1 cellular context compared by ENCODE assay signal in genomic region chr3:194134757-194135515, GRCh38.
TF ChIP-seq lines count a peak whose summit lies in the region.

No MANE protein-coding gene starts in this region.

TF ChIP-seq in HepG2, 621 proteins besides CTCF, POLR2A, EP300 and RAD21 (continued from another document and continues in another):
- TF ChIP-seq MAZ (IDR thresholded peaks at IDR 0.05; ENCODE audit: borderline replicate concordance, low read depth, low read length) = peak; percentile 98
- TF ChIP-seq MAZ (CRISPR knock-in tag; IDR thresholded peaks at IDR 0.05; ENCODE audit: low read depth) = peak; percentile 98
- no peak for TF ChIP-seq CCAR2 (optimal IDR thresholded peaks at IDR 0.05; ENCODE audit: low read depth, low read length)
- no peak for TF ChIP-seq ZNF660 (CRISPR knock-in tag; IDR thresholded peaks at IDR 0.05; ENCODE audit: borderline replicate concordance, low read depth)
- TF ChIP-seq NFYB (CRISPR knock-in tag; IDR thresholded peaks at IDR 0.05) = peak; percentile 48
- TF ChIP-seq ZNF841 (CRISPR knock-in tag; IDR thresholded peaks at IDR 0.05; ENCODE audit: borderline replicate concordance) = 0 out of 2 replicates have a peak, but pooled peaks have one; percentile 35
- TF ChIP-seq TEAD3 (CRISPR knock-in tag; optimal IDR thresholded peaks at IDR 0.05; ENCODE audit: borderline replicate concordance) = peak; percentile 85
- TF ChIP-seq JUND (CRISPR knock-in tag; IDR thresholded peaks at IDR 0.05) = peak; percentile 36; the same call in 1 of the 2 replicates
- TF ChIP-seq FOXK2 (IDR thresholded peaks at IDR 0.05) = peak; percentile 90
- TF ChIP-seq ZNF414 (CRISPR knock-in tag; IDR thresholded peaks at IDR 0.05) = peak; percentile 60
- TF ChIP-seq ELK4 (CRISPR knock-in tag; IDR thresholded peaks at IDR 0.05; ENCODE audit: borderline replicate concordance) = no peak
- peak; percentile 72; the same call in 1 of the 2 replicates for TF ChIP-seq GFI1 (CRISPR knock-in tag; IDR thresholded peaks at IDR 0.05; ENCODE audit: borderline replicate concordance)
- no peak for TF ChIP-seq IRF1 (CRISPR knock-in tag; IDR thresholded peaks at IDR 0.05; ENCODE audit: low read depth)
- peak; percentile 93 for TF ChIP-seq ZNF792 (CRISPR knock-in tag; IDR thresholded peaks at IDR 0.05)
- TF ChIP-seq KLF12 (CRISPR knock-in tag; IDR thresholded peaks at IDR 0.05; ENCODE audit: borderline replicate concordance) = peak; percentile 57; the same call in 1 of the 2 replicates
- TF ChIP-seq SALL2 (CRISPR knock-in tag; IDR thresholded peaks at IDR 0.05) = peak; percentile 54; the same call in 1 of the 2 replicates
- peak; percentile 97 for TF ChIP-seq SKIL (CRISPR knock-in tag; IDR thresholded peaks at IDR 0.05; ENCODE audit: borderline replicate concordance)
- TF ChIP-seq MBNL3 (CRISPR knock-in tag; conservative IDR thresholded peaks at IDR 0.05) = no peak
- TF ChIP-seq ZNF564 (CRISPR knock-in tag; IDR thresholded peaks at IDR 0.05) = peak; percentile 70; the same call in 1 of the 2 replicates
- TF ChIP-seq ETV6 (CRISPR knock-in tag; conservative IDR thresholded peaks at IDR 0.05) = 0 out of 2 replicates have a peak, but pooled peaks have one; percentile 24
- TF ChIP-seq CEBPG (CRISPR knock-in tag; IDR thresholded peaks at IDR 0.05) = 0 out of 2 replicates have a peak, but pooled peaks have one; percentile 18
- TF ChIP-seq ZNF17 (CRISPR knock-in tag; IDR thresholded peaks at IDR 0.05) = 0 out of 2 replicates have a peak, but pooled peaks have one; percentile 47
- TF ChIP-seq ZFYVE20 (CRISPR knock-in tag; IDR thresholded peaks at IDR 0.05; ENCODE audit: borderline replicate concordance, low read depth) = no peak
- peak; percentile 49 for TF ChIP-seq SKI (IDR thresholded peaks at IDR 0.05; ENCODE audit: partially characterized antibody)
- TF ChIP-seq NFKBIZ (CRISPR knock-in tag; IDR thresholded peaks at IDR 0.05) = no peak
- peak; percentile 76; the same call in 1 of the 2 replicates for TF ChIP-seq NCOR1 (IDR thresholded peaks at IDR 0.05; ENCODE audit: borderline replicate concordance, low read length)
- peak; percentile 95 for TF ChIP-seq CSRNP1 (CRISPR knock-in tag; IDR thresholded peaks at IDR 0.05)
- TF ChIP-seq ZNF891 (CRISPR knock-in tag; IDR thresholded peaks at IDR 0.05) = no peak
- TF ChIP-seq FOXC1 (CRISPR knock-in tag; IDR thresholded peaks at IDR 0.05; ENCODE audit: borderline replicate concordance) = peak; percentile 92; the same call in 1 of the 2 replicates
- TF ChIP-seq IKZF5 (CRISPR knock-in tag; IDR thresholded peaks at IDR 0.05) = peak; percentile 85
- no peak for TF ChIP-seq ZNF33B (CRISPR knock-in tag; IDR thresholded peaks at IDR 0.05)
- TF ChIP-seq DRAP1 (CRISPR knock-in tag; IDR thresholded peaks at IDR 0.05) = peak; percentile 50
- no peak; the same call in 1 of the 2 replicates for TF ChIP-seq ZNF552 (CRISPR knock-in tag; IDR thresholded peaks at IDR 0.05; ENCODE audit: borderline replicate concordance)
- TF ChIP-seq REPIN1 (CRISPR knock-in tag; IDR thresholded peaks at IDR 0.05; ENCODE audit: borderline replicate concordance, low read depth) = peak; percentile 85
- TF ChIP-seq TFDP1 (CRISPR knock-in tag; IDR thresholded peaks at IDR 0.05; ENCODE audit: borderline replicate concordance) = peak; percentile 92; the same call in 1 of the 2 replicates
- peak; percentile 76 for TF ChIP-seq HNRNPK (IDR thresholded peaks at IDR 0.05; ENCODE audit: low read depth, low read length, poor library complexity, severe bottlenecking)
- TF ChIP-seq MAF1 (CRISPR knock-in tag; IDR thresholded peaks at IDR 0.05; ENCODE audit: borderline replicate concordance) = 0 out of 2 replicates have a peak, but pooled peaks have one; percentile 45
- TF ChIP-seq ZFP37 (CRISPR knock-in tag; IDR thresholded peaks at IDR 0.05; ENCODE audit: borderline replicate concordance) = 0 out of 2 replicates have a peak, but pooled peaks have one; percentile 61
- peak; percentile 44; the same call in 1 of the 2 replicates for TF ChIP-seq KLF15 (CRISPR knock-in tag; IDR thresholded peaks at IDR 0.05; ENCODE audit: borderline replicate concordance)
- TF ChIP-seq GPN1 (CRISPR knock-in tag; IDR thresholded peaks at IDR 0.05; ENCODE audit: borderline replicate concordance) = no peak; the same call in 1 of the 2 replicates
- TF ChIP-seq NFE2L1 (CRISPR knock-in tag; IDR thresholded peaks at IDR 0.05; ENCODE audit: borderline replicate concordance) = no peak
- peak; percentile 69 for TF ChIP-seq ZFP36 (IDR thresholded peaks at IDR 0.05; ENCODE audit: borderline replicate concordance, low read depth, low read length, partially characterized antibody)
- TF ChIP-seq ZFP82 (CRISPR knock-in tag; IDR thresholded peaks at IDR 0.05; ENCODE audit: borderline replicate concordance) = no peak
- TF ChIP-seq ZNF619 (CRISPR knock-in tag; IDR thresholded peaks at IDR 0.05) = peak; percentile 56; the same call in 1 of the 2 replicates
- TF ChIP-seq NRL (CRISPR knock-in tag; IDR thresholded peaks at IDR 0.05; ENCODE audit: borderline replicate concordance) = peak; percentile 33; the same call in 1 of the 2 replicates
- peak; percentile 81; the same call in 1 of the 2 replicates for TF ChIP-seq ZNF766 (CRISPR knock-in tag; IDR thresholded peaks at IDR 0.05; ENCODE audit: borderline replicate concordance)
- TF ChIP-seq ZNF274 (CRISPR knock-in tag; IDR thresholded peaks at IDR 0.05) = 0 out of 2 replicates have a peak, but pooled peaks have one; percentile 65
- TF ChIP-seq ATF4 (CRISPR knock-in tag; IDR thresholded peaks at IDR 0.05) = peak in 1 of 2 experiments; percentile 84; a peak in 2 of 4 replicates
- TF ChIP-seq HMGXB4 (CRISPR knock-in tag; IDR thresholded peaks at IDR 0.05; ENCODE audit: borderline replicate concordance in 1 of 2, low read depth in 1 of 2) = peak; percentile 67 to 77; a peak in 3 of 4 replicates
- peak; percentile 83 for TF ChIP-seq KAT8 (CRISPR knock-in tag; IDR thresholded peaks at IDR 0.05)
- 0 out of 2 replicates have a peak, but pooled peaks have one; percentile 54 for TF ChIP-seq SMYD3 (CRISPR knock-in tag; IDR thresholded peaks at IDR 0.05)
- TF ChIP-seq TARDBP (CRISPR knock-in tag; IDR thresholded peaks at IDR 0.05) = peak; percentile 87; the same call in 1 of the 2 replicates
